Comparison of ENCODE assay signal across 8 cellular contexts in genomic region chr16:17470002-17470870, GRCh38. TPM values are rescaled to one million over a fixed set of nuclear protein-coding genes. Genes with fewer than 3 reads are reported as not detected.
A peak's percentile ranks its signal among the peaks of the same experiment; 100 is the strongest.
DNase-seq lines count a peak whose midpoint lies in the region; ATAC-seq and TF ChIP-seq lines count a peak whose summit lies in the region.

No MANE protein-coding gene starts in this region.

- H3K9me2 ChIP-seq in neural cell (ENCODE audit: insufficient read depth, low read length) = no peaks in the 10 kb centered on the region

- no peaks in the 10 kb centered on the region for H3K36me3 ChIP-seq in neural cell (ENCODE audit: insufficient read depth, low read length)

- no peaks in the 10 kb centered on the region for H3K9me3 ChIP-seq in neural cell (ENCODE audit: low read length)

- no peak for TF ChIP-seq EP300 in neural cell (conservative IDR thresholded peaks at IDR 0.05; ENCODE audit: poor library complexity, severe bottlenecking)

- H3F3A ChIP-seq in neural cell (ENCODE audit: insufficient read depth, low read length, poor library complexity, severe bottlenecking) = no peaks in the 10 kb centered on the region

- peaks cover 38% of the 10 kb centered on the region for H3K79me2 ChIP-seq in neural cell (replicated peaks; ENCODE audit: insufficient read depth, low read length)

- H3K27ac ChIP-seq in epithelial cell of prostate (peak overlapping the region; percentile 89), neural cell (ENCODE audit: low read length) (no peak overlapping the region)

- DNase-seq in NCI-H2171 treated with DMSO at 0.1 percent for 48 hours (lab: John Stamatoyannopoulos, UW) = peak; percentile 27
- no peak for DNase-seq in NCI-H2171 (lab: John Stamatoyannopoulos, UW)
- DNase-seq in activated CD4-positive, alpha-beta T cell treated with anti-CD3 and anti-CD28 coated beads, Interleukin-2, amount 50 U/mL, for 1 hour = peak; percentile 22
- DNase-seq in epithelial cell of prostate (ENCODE audit: low read depth, low spot score) = no peak
- DNase-seq in NCI-H2107 treated with DMSO at 0.1 percent for 48 hours (lab: John Stamatoyannopoulos, UW; ENCODE audit: unreplicated experiment) = no peak

- H4K20me1 ChIP-seq in neural cell (ENCODE audit: insufficient read depth) = no peaks in the 10 kb centered on the region

- H3K9ac ChIP-seq in neural cell (ENCODE audit: low read length) = peak overlapping the region; percentile 76

- no peaks in the 10 kb centered on the region for H3K27me3 ChIP-seq in neural cell (ENCODE audit: insufficient read depth, low read depth, low read length)

- peak overlapping the region; percentile 75 for H3K4me3 ChIP-seq in neural cell (ENCODE audit: low read length)

- no peak for TF ChIP-seq CTCF in neural cell (IDR thresholded peaks at IDR 0.05; ENCODE audit: poor library complexity, severe bottlenecking)

- TF ChIP-seq RAD21 in neural cell (conservative IDR thresholded peaks at IDR 0.05) = no peak

- H3K4me2 ChIP-seq in neural cell (ENCODE audit: low read length) = peak overlapping the region; percentile 97

- no peak overlapping the region for H2AFZ ChIP-seq in neural cell (ENCODE audit: low read depth, low read length)

- ATAC-seq in HG02571 (IDR thresholded peaks at IDR 0.05; ENCODE audit: unreplicated experiment) = no peak
- ATAC-seq in GM21515 (IDR thresholded peaks at IDR 0.05; ENCODE audit: unreplicated experiment) = no peak

TF ChIP-seq in neural cell, 6 proteins besides CTCF, POLR2A, EP300 and RAD21:
- TF ChIP-seq POLR2AphosphoS5 (IDR thresholded peaks at IDR 0.05) (no peak), MXI1 (conservative IDR thresholded peaks at IDR 0.05; ENCODE audit: poor library complexity, severe bottlenecking) (no peak), EZH2 (IDR thresholded peaks at IDR 0.05; ENCODE audit: borderline replicate concordance, insufficient read depth, low read length, poor library complexity, severe bottlenecking) (no peak), TAF1 (IDR thresholded peaks at IDR 0.05; ENCODE audit: low read depth) (no peak), SMC3 (conservative IDR thresholded peaks at IDR 0.05; ENCODE audit: poor library complexity) (no peak)
- TF ChIP-seq, protein P1, sequence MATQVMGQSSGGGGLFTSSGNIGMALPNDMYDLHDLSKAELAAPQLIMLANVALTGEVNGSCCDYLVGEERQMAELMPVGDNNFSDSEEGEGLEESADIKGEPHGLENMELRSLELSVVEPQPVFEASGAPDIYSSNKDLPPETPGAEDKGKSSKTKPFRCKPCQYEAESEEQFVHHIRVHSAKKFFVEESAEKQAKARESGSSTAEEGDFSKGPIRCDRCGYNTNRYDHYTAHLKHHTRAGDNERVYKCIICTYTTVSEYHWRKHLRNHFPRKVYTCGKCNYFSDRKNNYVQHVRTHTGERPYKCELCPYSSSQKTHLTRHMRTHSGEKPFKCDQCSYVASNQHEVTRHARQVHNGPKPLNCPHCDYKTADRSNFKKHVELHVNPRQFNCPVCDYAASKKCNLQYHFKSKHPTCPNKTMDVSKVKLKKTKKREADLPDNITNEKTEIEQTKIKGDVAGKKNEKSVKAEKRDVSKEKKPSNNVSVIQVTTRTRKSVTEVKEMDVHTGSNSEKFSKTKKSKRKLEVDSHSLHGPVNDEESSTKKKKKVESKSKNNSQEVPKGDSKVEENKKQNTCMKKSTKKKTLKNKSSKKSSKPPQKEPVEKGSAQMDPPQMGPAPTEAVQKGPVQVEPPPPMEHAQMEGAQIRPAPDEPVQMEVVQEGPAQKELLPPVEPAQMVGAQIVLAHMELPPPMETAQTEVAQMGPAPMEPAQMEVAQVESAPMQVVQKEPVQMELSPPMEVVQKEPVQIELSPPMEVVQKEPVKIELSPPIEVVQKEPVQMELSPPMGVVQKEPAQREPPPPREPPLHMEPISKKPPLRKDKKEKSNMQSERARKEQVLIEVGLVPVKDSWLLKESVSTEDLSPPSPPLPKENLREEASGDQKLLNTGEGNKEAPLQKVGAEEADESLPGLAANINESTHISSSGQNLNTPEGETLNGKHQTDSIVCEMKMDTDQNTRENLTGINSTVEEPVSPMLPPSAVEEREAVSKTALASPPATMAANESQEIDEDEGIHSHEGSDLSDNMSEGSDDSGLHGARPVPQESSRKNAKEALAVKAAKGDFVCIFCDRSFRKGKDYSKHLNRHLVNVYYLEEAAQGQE (IDR thresholded peaks at IDR 0.05; ENCODE audit: borderline replicate concordance) = no peak

RNA-seq across cellular contexts. Expression of gene XYLT1, which starts 0.5 kb away (rescaled TPM):
- 3.3 and 4.5 TPM in 2 replicates for polyA plus RNA-seq in neural cell
- polyA minus RNA-seq in neural cell = 20.7 and 25.6 TPM in 2 replicates

Comparison
In these comparisons a context has a peak if more than half of its experiments do, and no peak if none do; other contexts are left out.
1. DNase-seq: peak in NCI-H2171 treated with DMSO at 0.1 percent for 48 hours (single experiment) and activated CD4-positive, alpha-beta T cell treated with anti-CD3 and anti-CD28 coated beads, Interleukin-2, amount 50 U/mL, for 1 hour (single experiment); none in NCI-H2171 (single experiment), epithelial cell of prostate (single experiment) and NCI-H2107 treated with DMSO at 0.1 percent for 48 hours (single experiment).